Comparison of ENCODE assay signal across 9 cellular contexts in the genomic region with DNA sequence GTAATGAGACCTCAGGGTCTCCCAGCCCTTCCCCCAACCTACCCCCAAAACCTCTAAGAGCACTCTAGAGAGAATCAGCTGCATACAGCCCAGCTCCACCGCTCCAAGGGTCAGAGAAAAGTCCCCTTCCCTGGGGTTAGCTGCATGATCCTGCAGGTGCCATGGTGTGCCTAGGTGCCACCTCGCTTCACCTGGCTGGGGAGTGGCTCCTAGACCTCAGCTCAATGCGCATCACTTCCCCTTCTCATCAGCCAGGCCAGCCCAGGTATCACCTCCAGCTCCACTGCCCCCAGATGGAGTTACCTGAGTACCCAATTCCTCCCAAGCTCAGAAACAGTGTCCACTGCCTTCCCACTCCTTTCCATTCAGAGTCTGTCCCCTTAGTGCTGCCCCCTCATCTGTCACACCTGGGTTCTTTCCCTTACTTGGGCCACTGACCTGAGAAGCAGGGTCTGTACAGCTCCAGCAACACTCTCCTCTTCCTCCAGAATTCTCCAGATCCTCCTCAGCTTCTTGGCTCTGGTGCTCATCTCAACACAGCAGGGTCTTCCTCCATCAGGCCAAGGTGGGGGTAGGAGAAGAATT. TPM values are rescaled to one million over a fixed set of nuclear protein-coding genes. Genes with fewer than 3 reads are reported as not detected.
DNase-seq lines count a peak whose midpoint lies in the region; ATAC-seq and TF ChIP-seq lines count a peak whose summit lies in the region.
"Had no signal": no experiment of that assay in that cellular context is flagged by ENCODE, and none has a peak within 500 bp of the region (broad histone marks: within the 10 kb centered on the region; RNA-seq: fewer than 3 reads in every experiment).

No MANE protein-coding gene starts in this region.

- TF ChIP-seq CTCF in right lobe of liver (IDR thresholded peaks at IDR 0.05): no peak
- no peak for TF ChIP-seq CTCF in suprapubic skin (IDR thresholded peaks at IDR 0.05)

- TF ChIP-seq EP300 in suprapubic skin (IDR thresholded peaks at IDR 0.05): no peak

- intact Hi-C loops in right lobe of liver (cut with DNase I): loop anchor here in 1 of 2 donors (5.0 kb wide), 1 partner anchor 65 kb away; no protein-coding TSS in a partner anchor

- ATAC-seq in activated T-cell treated with anti-CD3 and anti-CD28 coated beads, Interleukin-2, amount 50 U/mL, for 72 hours (replicated peaks in 1 of 2): no peak
- no peak for ATAC-seq in right lobe of liver
- ATAC-seq in activated CD4-positive, CD25-positive, alpha-beta regulatory T cell treated with anti-CD3 and anti-CD28 coated beads, Interleukin-2, amount 50 U/mL, for 24 hours: no peak

- H3K4me3 ChIP-seq in right lobe of liver (no peak overlapping the region), suprapubic skin (no peak overlapping the region)

- H3K27ac Mint-ChIP-seq in activated T-cell treated with anti-CD3 and anti-CD28 coated beads, Interleukin-2, amount 50 U/mL, for 24 hours: peak overlapping the region; percentile 100
- peak overlapping the region; percentile 81 for H3K27ac Mint-ChIP-seq in activated T-cell treated with anti-CD3 and anti-CD28 coated beads, Interleukin-2, amount 50 U/mL, for 72 hours

- no peak for DNase-seq in activated T-cell treated with anti-CD3 and anti-CD28 coated beads, Interleukin-2, amount 50 U/mL, for 24 hours
- no peak for DNase-seq in activated T-cell treated with anti-CD3 and anti-CD28 coated beads, Interleukin-2, amount 50 U/mL, for 1 hour
- no peak for DNase-seq in activated T-cell treated with anti-CD3 and anti-CD28 coated beads, Interleukin-2, amount 50 U/mL, for 72 hours
- DNase-seq in right lobe of liver (no peak), suprapubic skin (ENCODE audit: low spot score in 2 of 2) (no peak), NCI-H1694 treated with DMSO at 0.1 percent for 48 hours (lab: John Stamatoyannopoulos, UW) (no peak)
- DNase-seq in stimulated activated CD4-positive, alpha-beta T cell treated with anti-CD3 and anti-CD28 coated beads, Interleukin-1b, Interleukin-23, amount 100 ng/mL, for 48 hours: no peak
- DNase-seq: BE2C had no signal

- no peaks in the 10 kb centered on the region for H3K9me3 Mint-ChIP-seq in activated T-cell treated with anti-CD3 and anti-CD28 coated beads, Interleukin-2, amount 50 U/mL, for 24 hours
- H3K9me3 Mint-ChIP-seq in activated T-cell treated with anti-CD3 and anti-CD28 coated beads, Interleukin-2, amount 50 U/mL, for 72 hours: no peaks in the 10 kb centered on the region

- peak overlapping the region in 2 of 3 donors; percentile 80 to 84 for H3K27ac ChIP-seq in right lobe of liver
- H3K27ac ChIP-seq in suprapubic skin: peak overlapping the region; percentile 91

- H3K36me3 ChIP-seq in right lobe of liver (no peaks in the 10 kb centered on the region), suprapubic skin (no peaks in the 10 kb centered on the region)
- H3K36me3 ChIP-seq: BE2C had no signal

- H3K9me3 ChIP-seq in right lobe of liver: no peaks in the 10 kb centered on the region
- no peaks in the 10 kb centered on the region for H3K9me3 ChIP-seq in suprapubic skin
- H3K9me3 ChIP-seq: BE2C had no signal

- TF ChIP-seq POLR2A in right lobe of liver (IDR thresholded peaks at IDR 0.05): no peak
- TF ChIP-seq POLR2A in suprapubic skin (IDR thresholded peaks at IDR 0.05): no peak

- H3K27me3 ChIP-seq in right lobe of liver: no peaks in the 10 kb centered on the region
- H3K27me3 ChIP-seq in suprapubic skin: no peaks in the 10 kb centered on the region
- H3K27me3 ChIP-seq: BE2C had no signal

- no peak overlapping the region for H3K4me3 Mint-ChIP-seq in activated T-cell treated with anti-CD3 and anti-CD28 coated beads, Interleukin-2, amount 50 U/mL, for 24 hours
- peak overlapping the region; percentile 79 to 91 for H3K4me3 Mint-ChIP-seq in activated T-cell treated with anti-CD3 and anti-CD28 coated beads, Interleukin-2, amount 50 U/mL, for 72 hours

- peaks cover 31% of the 10 kb centered on the region for H3K4me1 Mint-ChIP-seq in activated T-cell treated with anti-CD3 and anti-CD28 coated beads, Interleukin-2, amount 50 U/mL, for 24 hours (ENCODE audit: low read depth)
- H3K4me1 Mint-ChIP-seq in activated T-cell treated with anti-CD3 and anti-CD28 coated beads, Interleukin-2, amount 50 U/mL, for 72 hours (ENCODE audit: low read depth): peaks cover 37% of the 10 kb centered on the region

- no peaks in the 10 kb centered on the region for H3K27me3 Mint-ChIP-seq in activated T-cell treated with anti-CD3 and anti-CD28 coated beads, Interleukin-2, amount 50 U/mL, for 24 hours
- H3K27me3 Mint-ChIP-seq in activated T-cell treated with anti-CD3 and anti-CD28 coated beads, Interleukin-2, amount 50 U/mL, for 72 hours (ENCODE audit: low read depth): no peaks in the 10 kb centered on the region

- peaks cover 2% of the 10 kb centered on the region for H3K36me3 Mint-ChIP-seq in activated T-cell treated with anti-CD3 and anti-CD28 coated beads, Interleukin-2, amount 50 U/mL, for 24 hours (ENCODE audit: low read depth)
- no peaks in the 10 kb centered on the region for H3K36me3 Mint-ChIP-seq in activated T-cell treated with anti-CD3 and anti-CD28 coated beads, Interleukin-2, amount 50 U/mL, for 72 hours (ENCODE audit: insufficient read depth in 2 of 2)

- peaks cover 0 to 52% (median 17%) of the 10 kb centered on the region in 4 donors for H3K4me1 ChIP-seq in right lobe of liver
- peaks cover 48% of the 10 kb centered on the region for H3K4me1 ChIP-seq in suprapubic skin

- no CpG with 5 or more reads among the region's 3 CpGs for WGBS in right lobe of liver (ENCODE audit: insufficient coverage, low coverage, low lambda C conversion rate, missing lambda C conversion rate)
- WGBS in suprapubic skin: 100% methylated on average over 1 of the region's 3 CpGs

RNA-seq across cellular contexts. Expression of a gene that starts 1.3 kb away (rescaled TPM):
- total RNA-seq in activated T-cell treated with anti-CD3 and anti-CD28 coated beads, Interleukin-2, amount 50 U/mL, for 72 hours: 10 to 100 TPM; 31.9 to 41.3 TPM
- total RNA-seq in right lobe of liver (100 to 1,000 TPM; 282 to 525 (median 330) TPM), suprapubic skin (10 to 100 TPM; 76.3 to 83.0 (median 79.4) TPM)

RNA-seq across cellular contexts. Expression of a gene that starts 21.7 kb away (rescaled TPM):
- total RNA-seq in activated T-cell treated with anti-CD3 and anti-CD28 coated beads, Interleukin-2, amount 50 U/mL, for 72 hours: 10 to 100 TPM; 55.8 to 56.0 TPM
- 10 to 100 TPM in 5 of 6 experiments, 1 to 10 TPM in 1; 8.6 to 23.8 (median 15.4) TPM for total RNA-seq in right lobe of liver
- 100 to 1,000 TPM in 2 of 4 donors, 10 to 100 TPM in 2; 81.9 to 231 (median 111) TPM for total RNA-seq in suprapubic skin

RNA-seq across cellular contexts. Expression of a gene that starts 40.3 kb away (rescaled TPM):
- total RNA-seq in activated T-cell treated with anti-CD3 and anti-CD28 coated beads, Interleukin-2, amount 50 U/mL, for 72 hours: 10 to 100 TPM; 81.7 to 93.4 TPM
- total RNA-seq in right lobe of liver (10 to 100 TPM; 32.9 to 76.7 (median 41.2) TPM), suprapubic skin (100 to 1,000 TPM in 1 of 4 donors, 10 to 100 TPM in 3; 53.8 to 126 (median 88.8) TPM)
